1 cellular context compared by ENCODE assay signal in genomic region chr16:68093816-68094613, GRCh38.
A peak's percentile ranks its signal among the peaks of the same experiment; 100 is the strongest.
TF ChIP-seq lines count a peak whose summit lies in the region.

No MANE protein-coding gene starts in this region.

TF ChIP-seq in K562, 482 proteins besides CTCF, POLR2A, EP300 and RAD21 (continued from another document):
- no peak for TF ChIP-seq SAFB (IDR thresholded peaks at IDR 0.05; ENCODE audit: borderline replicate concordance, low read depth, low read length)
- no peak for TF ChIP-seq JUND (IDR thresholded peaks at IDR 0.05; ENCODE audit: borderline replicate concordance, low read depth, low read length)
- TF ChIP-seq JUND (tag; IDR thresholded peaks at IDR 0.05; ENCODE audit: borderline replicate concordance, low read depth, low read length), result peak; percentile 24; the same call in 1 of the 3 replicates
- TF ChIP-seq ZBTB9 (CRISPR knock-in tag; IDR thresholded peaks at IDR 0.05), result no peak
- TF ChIP-seq MEF2A (IDR thresholded peaks at IDR 0.05; ENCODE audit: control insufficient read depth, low read depth, low read length), result peak; percentile 86
- TF ChIP-seq CREB5 (CRISPR knock-in tag; IDR thresholded peaks at IDR 0.05), result no peak
- TF ChIP-seq NFE2 (IDR thresholded peaks at IDR 0.05; ENCODE audit: low read depth), result no peak
- TF ChIP-seq MBD1 (CRISPR knock-in tag; IDR thresholded peaks at IDR 0.05), result peak; percentile 31; the same call in 1 of the 2 replicates
- 0 out of 2 replicates have a peak, but pooled peaks have one; percentile 39 for TF ChIP-seq SMARCE1 (IDR thresholded peaks at IDR 0.05)
- 0 out of 2 replicates have a peak, but pooled peaks have one; percentile 43 for TF ChIP-seq FOSL1 (tag; conservative IDR thresholded peaks at IDR 0.05)
